In the genomic region with DNA sequence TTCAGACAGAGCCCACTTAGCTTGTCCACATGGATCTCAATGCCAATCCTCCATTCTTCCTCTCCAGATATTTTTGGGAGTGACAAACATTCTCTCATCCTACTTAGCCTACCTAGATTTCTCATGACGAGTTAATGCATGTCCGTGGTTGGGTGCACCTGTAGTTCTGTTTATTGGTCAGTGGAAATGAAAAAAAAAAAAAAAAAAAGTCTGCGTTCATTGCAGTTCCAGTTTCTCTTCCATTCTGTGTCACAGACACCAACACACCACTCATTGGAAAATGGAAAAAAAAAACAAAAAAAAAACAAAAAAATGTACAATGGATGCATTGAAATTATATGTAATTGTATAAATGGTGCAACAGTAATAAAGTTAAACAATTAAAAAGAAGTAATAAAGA, we compare ENCODE assay signal across 12 cellular contexts. TPM values are rescaled to one million over a fixed set of nuclear protein-coding genes. Genes with fewer than 3 reads are reported as not detected.
DNase-seq lines count a peak whose midpoint lies in the region; ATAC-seq lines count a peak whose summit lies in the region.
"Had no signal": no experiment of that assay in that cellular context is flagged by ENCODE, and none has a peak within 500 bp of the region (broad histone marks: within the 10 kb centered on the region; RNA-seq: fewer than 3 reads in every experiment).

No MANE protein-coding gene starts in this region.

- no peak overlapping the region for H3K14ac ChIP-seq in neuronal stem cell (ENCODE audit: low read length)

- no peak overlapping the region for H3K18ac ChIP-seq in neuronal stem cell (ENCODE audit: low read length)

- no peak overlapping the region for H3K4me2 ChIP-seq in neuronal stem cell (ENCODE audit: insufficient read depth, low read length, poor library complexity, severe bottlenecking)

- H4K8ac ChIP-seq in neuronal stem cell (ENCODE audit: low read depth, low read length): no peak overlapping the region

- peaks cover 14 to 44% of the 10 kb centered on the region in 2 donors for H3K36me3 ChIP-seq in neuronal stem cell (replicated peaks in 1 of 2; ENCODE audit: control insufficient read depth in 2 of 2, insufficient read depth in 2 of 2, low read length in 2 of 2)

- no peak overlapping the region for H3K23ac ChIP-seq in neuronal stem cell (ENCODE audit: low read depth, low read length, poor library complexity)

- no peaks in the 10 kb centered on the region for H3K9me3 ChIP-seq in neuronal stem cell (replicated peaks in 1 of 2; ENCODE audit: control insufficient read depth in 2 of 2, insufficient read depth in 1 of 2, low read depth in 1 of 2, low read length in 2 of 2)

- no peak overlapping the region for H3K9ac ChIP-seq in neuronal stem cell (ENCODE audit: low read depth, low read length, poor library complexity)

- H2AK5ac ChIP-seq in neuronal stem cell (ENCODE audit: low read depth, low read length): no peak overlapping the region

- no peak overlapping the region for H4K91ac ChIP-seq in neuronal stem cell (ENCODE audit: low read depth, low read length, poor library complexity)

- H3K79me1 ChIP-seq in neuronal stem cell (ENCODE audit: low read depth, low read length): peaks cover 3% of the 10 kb centered on the region

- H2BK5ac ChIP-seq in neuronal stem cell (ENCODE audit: low read length): no peak overlapping the region

- H2AFZ ChIP-seq in neuronal stem cell (ENCODE audit: low read length): no peak overlapping the region

- no peaks in the 10 kb centered on the region for H3K27me3 ChIP-seq in neuronal stem cell (ENCODE audit: control insufficient read depth in 3 of 3, insufficient read depth in 3 of 3, low read depth in 1 of 3, low read length in 3 of 3)

- H3K4me3 ChIP-seq in neuronal stem cell (ENCODE audit: low read length in 2 of 2): no peak overlapping the region

- H2BK120ac ChIP-seq in neuronal stem cell (ENCODE audit: low read depth, low read length): no peak overlapping the region

- WGBS in neuronal stem cell (ENCODE audit: extremely low coverage in 2 of 2, insufficient read length in 2 of 2, insufficient replicate concordance in 1 of 2), 2 donors: no CpG with 5 or more reads among the region's 3 CpGs

- H3K4ac ChIP-seq in neuronal stem cell (ENCODE audit: low read length): no peak overlapping the region

- no peak overlapping the region for H2BK12ac ChIP-seq in neuronal stem cell (ENCODE audit: low read length)

- no peak overlapping the region for H3K27ac ChIP-seq in neuronal stem cell (replicated peaks; ENCODE audit: low read length)

- ATAC-seq in GM18498 (IDR thresholded peaks at IDR 0.05; ENCODE audit: unreplicated experiment): peak; percentile 66
- peak; percentile 81 for ATAC-seq in GM19455 (IDR thresholded peaks at IDR 0.05; ENCODE audit: unreplicated experiment)
- peak; percentile 68 for ATAC-seq in HG02870 (IDR thresholded peaks at IDR 0.05; ENCODE audit: unreplicated experiment)
- ATAC-seq in HG03558 (IDR thresholded peaks at IDR 0.05; ENCODE audit: extremely low read depth, unreplicated experiment): peak; percentile 71
- ATAC-seq: activated CD8-positive, alpha-beta T cell treated with anti-CD3 and anti-CD28 coated beads, Interleukin-2, amount 10 ng/mL, durations not matched to agents 7 days and 5 days; natural killer cell; SK-N-SH treated with all-trans-retinoic acid at 6 μM for 48 hours had no signal

- H2BK15ac ChIP-seq in neuronal stem cell (ENCODE audit: low read length): no peak overlapping the region

- no peak for DNase-seq in stimulated activated CD4-positive, alpha-beta T cell treated with anti-CD3 and anti-CD28 coated beads, Interleukin-4, amount 100 ng/mL, for 4 hours
- no peak for DNase-seq in kidney glomerular epithelial cell (lab: John Stamatoyannopoulos, UW)
- DNase-seq in neuronal stem cell (ENCODE audit: low spot score): no peak
- no peak for DNase-seq in NCI-H524 treated with DMSO at 0.1 percent for 48 hours (lab: John Stamatoyannopoulos, UW)
- DNase-seq: activated CD8-positive, alpha-beta T cell treated with anti-CD3 and anti-CD28 coated beads, Interleukin-2, amount 10 ng/mL, durations not matched to agents 7 days and 5 days; HCEC 1CT; natural killer cell had no signal

- H3K4me1 ChIP-seq in neuronal stem cell (ENCODE audit: control insufficient read depth in 2 of 2, insufficient read depth in 1 of 2, low read depth in 1 of 2, low read length in 2 of 2): peaks cover 0 to 1% of the 10 kb centered on the region in 2 donors

RNA-seq across cellular contexts. Expression of a gene that starts 59.0 kb away (rescaled TPM):
- 313 TPM for polyA plus RNA-seq in neuronal stem cell (2013, experiment 1 of 2)
- polyA plus RNA-seq in neuronal stem cell (2013, experiment 2 of 2): 331 TPM
